Comparison of ENCODE assay signal across 8 cellular contexts in the genomic region with DNA sequence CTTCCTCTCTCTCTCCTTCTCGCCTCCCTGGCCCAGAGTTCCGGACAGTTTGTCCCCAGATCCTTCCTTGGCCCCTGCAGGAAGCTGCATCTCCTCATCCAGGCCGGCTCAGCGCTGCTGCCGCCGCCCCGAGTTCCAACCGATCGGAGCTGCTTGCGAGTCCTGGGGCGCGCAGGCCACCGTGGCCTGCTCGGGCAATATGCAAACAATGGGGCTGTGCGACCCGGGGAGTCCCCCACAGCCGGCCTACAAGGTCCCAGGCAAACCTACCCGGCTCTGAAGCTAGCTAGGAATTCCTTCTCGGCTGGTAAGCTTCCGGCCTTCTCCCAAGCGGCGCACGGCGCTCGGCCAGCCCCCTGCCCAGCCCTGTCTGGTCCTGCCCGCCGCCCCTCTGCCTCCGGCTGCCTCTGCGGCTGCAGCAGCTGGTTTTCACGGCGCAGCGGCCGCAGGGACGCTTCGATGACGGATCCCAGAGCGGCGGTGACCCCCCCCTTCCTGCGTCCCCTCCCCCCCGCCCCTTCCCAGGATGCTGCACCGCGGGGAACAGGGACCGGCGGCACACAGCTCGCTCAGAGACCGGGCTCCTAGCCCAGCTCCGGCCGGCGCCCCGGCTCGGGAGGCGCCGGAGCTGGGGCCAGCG. TPM values are rescaled to one million over a fixed set of nuclear protein-coding genes. Genes with fewer than 3 reads are reported as not detected.
A peak's percentile ranks its signal among the peaks of the same experiment; 100 is the strongest.
DNase-seq lines count a peak whose midpoint lies in the region; ATAC-seq, FAIRE-seq and TF ChIP-seq lines count a peak whose summit lies in the region.

No MANE protein-coding gene starts in this region.

- intact Hi-C loops in GM12878 (cut with micrococcal nuclease; ENCODE audit: unreplicated experiment): loop anchor here (5.0 kb wide), 2 partner anchors 46 to 824 kb away; no protein-coding TSS in a partner anchor
- intact Hi-C loops in spleen (cut with DNase I; ENCODE audit: low total_unique reads): no loop called here

- BruUV-seq in GM12878 (replicated peaks; lab: Mats Ljungman, UMichigan): TSS peak; percentile 65

- H3K27ac ChIP-seq in GM12878 (ENCODE audit: control insufficient read depth, insufficient read depth) (peak overlapping the region; percentile 86), iPS-20b (ENCODE audit: low read length) (no peak overlapping the region), spleen (peak overlapping the region; percentile 63 to 98 (median 92))

- H3K79me2 ChIP-seq in GM12878 (ENCODE audit: control insufficient read depth, insufficient read depth, low read length): peaks cover 17% of the 10 kb centered on the region

- TF ChIP-seq POLR2A in GM12878 (IDR thresholded peaks at IDR 0.05; ENCODE audit: low read depth, low read length) (no peak; the same call in 1 of the 2 replicates), spleen (IDR thresholded peaks at IDR 0.05) (peak in 1 of 3 donors; percentile 12)

- TF ChIP-seq EP300 in GM12878 (IDR thresholded peaks at IDR 0.05; ENCODE audit: borderline replicate concordance in 1 of 2, control insufficient read depth in 1 of 2, low read depth in 2 of 2, low read length in 2 of 2): no peak

- peak; percentile 30 for ATAC-seq in GM19463 (IDR thresholded peaks at IDR 0.05; ENCODE audit: unreplicated experiment)
- ATAC-seq in GM12878: peak; percentile 30
- ATAC-seq in GM18517 (IDR thresholded peaks at IDR 0.05; ENCODE audit: unreplicated experiment): no peak

- H3K27me3 ChIP-seq in BJ (ENCODE audit: control insufficient read depth, insufficient read depth, low read length): no peaks in the 10 kb centered on the region; the same call in 1 of the 2 replicates
- no peaks in the 10 kb centered on the region for H3K27me3 ChIP-seq in GM12878 (replicated peaks in 1 of 2; ENCODE audit: control insufficient read depth in 2 of 2, insufficient read depth in 2 of 2, low read length in 1 of 2)
- H3K27me3 ChIP-seq in iPS-20b (ENCODE audit: insufficient read depth, low read length): peaks cover 20% of the 10 kb centered on the region; the same call in 1 of the 2 replicates
- H3K27me3 ChIP-seq in spleen (replicated peaks in 1 of 7): peaks cover 0 to 25% (median 0%) of the 10 kb centered on the region in 7 donors

- RAD21 ChIA-PET in GM12878 (lab: Charles Lee; ENCODE audit: unreplicated experiment): interaction anchor here (0.6 to 15.7 kb wide), 11 partner anchors 8 to 88 kb away, joined by 3 to 444 read pairs (median 8); partner anchors contain the start of genes NCBP2L, PRPS1 and TSC22D3

- peaks cover 4% of the 10 kb centered on the region; the same call in 1 of the 2 replicates for H4K20me1 ChIP-seq in GM12878 (ENCODE audit: control insufficient read depth, insufficient read depth)

- TF ChIP-seq CTCF in BJ (IDR thresholded peaks at IDR 0.05; ENCODE audit: insufficient read depth, low read depth, low read length): no peak
- no peak for TF ChIP-seq CTCF in GM12878 (IDR thresholded peaks at IDR 0.05 in 2 of 3, conservative IDR thresholded peaks at IDR 0.05 in 1 of 3; ENCODE audit: control insufficient read depth in 2 of 3, extremely low read depth in 1 of 3, insufficient read depth in 1 of 3, low read depth in 3 of 3, low read length in 3 of 3)
- no peak for TF ChIP-seq CTCF in spleen (IDR thresholded peaks at IDR 0.05 in 8 of 11, conservative IDR thresholded peaks at IDR 0.05 in 3 of 11)

- no peak for FAIRE-seq in GM12878 (lab: Jason Lieb, UNC)

- DNase-seq in BJ (ENCODE audit: low read depth): no peak
- peak; percentile 60 for DNase-seq in NCI-H82 (lab: John Stamatoyannopoulos, UW)
- DNase-seq in GM12878 (ENCODE audit: low read depth, low spot score): no peak
- DNase-seq in spleen: peak; percentile 85
- no peak for DNase-seq in MV-4-11 (lab: John Stamatoyannopoulos, UW)

- peak overlapping the region; percentile 73 for H3K9ac ChIP-seq in GM12878 (ENCODE audit: control insufficient read depth, insufficient read depth, low read length)
- peak overlapping the region; percentile 73 for H3K9ac ChIP-seq in iPS-20b (ENCODE audit: low read depth, low read length)

- H3K9me3 ChIP-seq in GM12878 (replicated peaks; ENCODE audit: control insufficient read depth, insufficient read depth, low read length) (no peaks in the 10 kb centered on the region; the same call in 2 of the 3 replicates), iPS-20b (ENCODE audit: insufficient read depth, low read depth, low read length) (no peaks in the 10 kb centered on the region), spleen (no peaks in the 10 kb centered on the region)

- WGBS in GM12878 (ENCODE audit: insufficient coverage, insufficient replicate concordance, low lambda C conversion rate, missing lambda C conversion rate): 37% methylated on average over 31 of the region's 54 CpGs
- 0 to 23% (median 6%) methylated on average over 1 to 54 of the region's 54 CpGs for WGBS in spleen, 5 donors

- in situ Hi-C loops in GM12878 (cut with MboI): no loop called here

- POLR2A ChIA-PET in BJ (lab: Charles Lee) (interaction anchor here (0.6 kb wide), 1 partner anchor 242 kb away, joined by 7 read pairs; no protein-coding TSS in a partner anchor), GM12878 (lab: Charles Lee) (interaction anchor here (1.0 to 18.2 kb wide), 9 partner anchors 13 to 60 kb away, joined by 3 to 287 read pairs (median 4); partner anchors contain the start of gene TSC22D3)

- SMC1A ChIA-PET in GM12878 (lab: Charles Lee; ENCODE audit: uncharacterized antibody, unreplicated experiment): interaction anchor here (1.0 to 16.4 kb wide), 13 partner anchors 7 to 88 kb away, joined by 3 to 425 read pairs (median 5); partner anchors contain the start of genes NCBP2L, PRPS1 and TSC22D3

- H3K4me1 ChIP-seq in GM12878 (ENCODE audit: control insufficient read depth, insufficient read depth, low read length): peaks cover 23% of the 10 kb centered on the region
- H3K4me1 ChIP-seq in iPS-20b (ENCODE audit: insufficient read depth, low read length): peaks cover 14% of the 10 kb centered on the region
- peaks cover 3 to 81% (median 52%) of the 10 kb centered on the region in 6 donors for H3K4me1 ChIP-seq in spleen

- H3K4me3 ChIP-seq in BJ (ENCODE audit: low read depth, low read length) (peak overlapping the region; percentile 67), GM12878 (peak overlapping the region; percentile 81), iPS-20b (ENCODE audit: low read length) (peak overlapping the region; percentile 72), spleen (peak overlapping the region; percentile 56 to 72 (median 62))

- CTCF ChIA-PET in BJ (lab: Yijun Ruan, JAX) (interaction anchor here (1.0 to 5.5 kb wide), 12 partner anchors 9 to 823 kb away, joined by 3 to 33 read pairs (median 6); partner anchors contain the start of genes NCBP2L and TSC22D3), GM12878 (lab: Yijun Ruan, JAX) (interaction anchor here (0.7 to 9.1 kb wide), 10 partner anchors 11 to 61 kb away, joined by 3 to 273 read pairs (median 9); partner anchors contain the start of genes NCBP2L and TSC22D3)

- H3K4me2 ChIP-seq in GM12878 (ENCODE audit: control insufficient read depth, insufficient read depth): peak overlapping the region; percentile 80

- no peak overlapping the region for H2AFZ ChIP-seq in GM12878 (ENCODE audit: control insufficient read depth, low read depth, low read length)

- H3K36me3 ChIP-seq in BJ (ENCODE audit: control insufficient read depth, insufficient read depth, low read length) (peaks cover 3% of the 10 kb centered on the region), GM12878 (ENCODE audit: control insufficient read depth in 2 of 2, insufficient read depth in 2 of 2, low read length in 1 of 2) (no peaks in the 10 kb centered on the region), iPS-20b (ENCODE audit: insufficient read depth, low read depth, low read length) (no peaks in the 10 kb centered on the region), spleen (peaks cover 0 to 35% (median 5%) of the 10 kb centered on the region in 6 donors)

- TF ChIP-seq RAD21 in GM12878 (IDR thresholded peaks at IDR 0.05; ENCODE audit: insufficient read depth, low read depth, low read length): no peak

RNA-seq across cellular contexts. Expression of gene TSC22D3, which starts 59.4 kb away (rescaled TPM):
- polyA plus RNA-seq in BJ (2011; rRNA removed): 34.7 and 39.9 TPM in 2 replicates
- polyA minus RNA-seq in BJ (2011; rRNA and poly(A)+ RNA removed): 14.6 and 16.6 TPM in 2 replicates
- total RNA-seq in GM12878 (2013; cell fraction: nucleolus; rRNA removed): 76.6 and 80.5 TPM in 2 replicates
- total RNA-seq in GM12878 (2014; rRNA removed): 15.7 and 18.1 TPM in 2 replicates
- 9.6 and 12.0 TPM in 2 replicates for total RNA-seq in GM12878 (2014; rRNA removed; fragmentation: Illumina TruSeq; extraction: Trizol)
- total RNA-seq in GM12878 (2021): 14.1 and 16.3 TPM in 2 replicates
- 28.5 TPM for polyA plus RNA-seq in GM12878 (2011; ENCODE audit: low read depth)
- polyA plus RNA-seq in GM12878 (2011; rRNA removed): 122 and 132 TPM in 2 replicates
- 82.3 and 116 TPM in 2 replicates for polyA plus RNA-seq in GM12878 (2011; cell fraction: cytosol; rRNA removed)
- polyA plus RNA-seq in GM12878 (2011; cell fraction: nucleus; rRNA removed): 127 and 171 TPM in 2 replicates
- polyA plus RNA-seq in GM12878 (2012): 33.5 and 47.7 TPM in 2 replicates
- 11.8 and 12.5 TPM in 2 replicates for polyA plus RNA-seq in GM12878 (2014; fragmentation: Illumina TruSeq; extraction: Trizol)
- 1 to 10 TPM; 4.6 to 8.6 TPM for polyA plus RNA-seq in GM12878 (2014; fragmentation: Nextera tagmentation; extraction: Ambion mirVana)
- 14.9 and 20.9 TPM in 2 replicates for polyA plus RNA-seq in GM12878 (2014; rRNA removed)
- polyA plus RNA-seq in GM12878 (2016; fragmentation: Nextera tagmentation; extraction: Ambion mirVana): 10 to 100 TPM; 19.0 to 21.1 TPM
- 57.7 and 74.2 TPM in 2 replicates for polyA minus RNA-seq in GM12878 (2011; rRNA and poly(A)+ RNA removed)
- polyA minus RNA-seq in GM12878 (2011; cell fraction: cytosol; rRNA and poly(A)+ RNA removed): 31.2 and 33.4 TPM in 2 replicates
- 87.9 and 128 TPM in 2 replicates for polyA minus RNA-seq in GM12878 (2011; cell fraction: nucleus; rRNA and poly(A)+ RNA removed)
- total RNA-seq in spleen: 100 to 1,000 TPM in 6 of 7 donors, 10 to 100 TPM in 1; 91.7 to 579 (median 316) TPM
- 100 to 1,000 TPM; 125 to 372 (median 195) TPM for polyA plus RNA-seq in spleen

Comparison
In these comparisons a context has a peak if more than half of its experiments do, and no peak if none do; other contexts are left out.
1. DNase-seq: peak in NCI-H82 (single experiment) and spleen (single experiment); none in BJ (single experiment), GM12878 (single experiment) and MV-4-11 (single experiment).
2. Peak in every context shown above with its lines, with median percentiles within 50 percentile points of each other: H3K4me3 ChIP-seq.